Comparison of ENCODE assay signal across 21 cellular contexts in the genomic region with DNA sequence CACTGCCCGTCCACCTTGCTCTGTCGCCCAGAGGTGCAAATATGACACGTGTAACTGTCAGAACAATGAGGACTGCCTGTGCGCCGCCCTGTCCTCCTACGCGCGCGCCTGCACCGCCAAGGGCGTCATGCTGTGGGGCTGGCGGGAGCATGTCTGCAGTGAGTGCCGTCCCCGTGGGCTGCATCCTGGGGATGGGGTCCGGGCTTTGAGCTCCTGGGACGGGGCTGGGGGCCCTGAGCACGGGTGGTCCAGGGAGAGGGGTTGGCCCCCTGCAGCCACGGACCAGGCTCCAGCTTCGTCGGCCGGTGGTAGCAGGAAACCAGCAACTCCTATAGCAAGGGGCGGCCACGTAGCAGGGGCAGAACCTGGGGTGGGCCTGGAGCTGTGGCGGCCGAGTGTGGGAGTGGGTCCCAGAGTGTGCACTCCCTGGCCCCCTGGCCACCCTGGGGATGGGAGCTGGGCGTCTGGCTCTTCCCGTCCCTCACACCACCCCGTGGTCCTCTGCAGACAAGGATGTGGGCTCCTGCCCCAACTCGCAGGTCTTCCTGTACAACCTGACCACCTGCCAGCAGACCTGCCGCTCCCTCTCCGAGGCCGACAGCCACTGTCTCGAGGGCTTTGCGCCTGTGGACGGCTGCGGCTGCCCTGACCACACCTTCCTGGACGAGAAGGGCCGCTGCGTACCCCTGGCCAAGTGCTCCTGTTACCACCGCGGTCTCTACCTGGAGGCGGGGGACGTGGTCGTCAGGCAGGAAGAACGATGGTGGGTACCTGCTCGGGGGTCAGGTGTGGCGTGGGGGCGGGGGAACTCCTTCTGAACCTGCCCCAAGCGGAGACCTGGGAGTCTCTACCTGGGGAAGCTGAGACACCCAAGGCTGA. TPM values are rescaled to one million over a fixed set of nuclear protein-coding genes. Genes with fewer than 3 reads are reported as not detected.
A peak's percentile ranks its signal among the peaks of the same experiment; 100 is the strongest.
DNase-seq lines count a peak whose midpoint lies in the region; ATAC-seq and TF ChIP-seq lines count a peak whose summit lies in the region.
"Had no signal": no experiment of that assay in that cellular context is flagged by ENCODE, and none has a peak within 500 bp of the region (broad histone marks: within the 10 kb centered on the region; RNA-seq: fewer than 3 reads in every experiment).

No MANE protein-coding gene starts in this region.

- 69 to 76% methylated on average over 39 to 45 of the region's 49 CpGs for WGBS in lower leg skin, 2 donors

- no peaks in the 10 kb centered on the region for H3K27me3 Mint-ChIP-seq in stimulated activated naive CD8-positive, alpha-beta T cell treated with anti-CD3 and anti-CD28 coated beads, Interleukin-15, amount 100 ng/mL, for 72 hours
- H3K27me3 Mint-ChIP-seq in naive thymus-derived CD4-positive, alpha-beta T cell, result no peaks in the 10 kb centered on the region
- H3K27me3 Mint-ChIP-seq in T-helper 2 cell treated with Interferon-gamma antibody and Interleukin-4, amounts not matched to agents 5 μg/mL and 100 μg/mL, for 36 hours (ENCODE audit: low read depth), result no peaks in the 10 kb centered on the region
- H3K27me3 Mint-ChIP-seq: activated CD4-positive, alpha-beta T cell treated with anti-CD3 and anti-CD28 coated beads for 36 hours; activated CD8-positive, alpha-beta memory T cell treated with anti-CD3 and anti-CD28 coated beads, Interleukin-2, amount 10 ng/mL, durations not matched to agents 7 days and 5 days; activated T-helper 17 cell treated with anti-CD3 and anti-CD28 coated beads, Interleukin-2, amount 50 U/mL, for 72 hours; stimulated activated naive B cell treated with anti-CD40 and anti-IgM and Interleukin-4, amounts not matched to agents 10 μg/mL and 1 μg/mL and 100 μg/mL, for 72 hours had no signal

- intact Hi-C loops in naive thymus-derived CD4-positive, alpha-beta T cell (cut with micrococcal nuclease), result no loop called here
- intact Hi-C loops in lower leg skin (cut with DNase I; ENCODE audit: low total_unique reads), result no loop called here

- no peaks in the 10 kb centered on the region for H3K36me3 Mint-ChIP-seq in naive thymus-derived CD4-positive, alpha-beta T cell
- no peaks in the 10 kb centered on the region for H3K36me3 Mint-ChIP-seq in T-helper 2 cell treated with Interferon-gamma antibody and Interleukin-4, amounts not matched to agents 5 μg/mL and 100 μg/mL, for 36 hours (ENCODE audit: low read depth)
- H3K36me3 Mint-ChIP-seq: activated CD8-positive, alpha-beta memory T cell treated with anti-CD3 and anti-CD28 coated beads, Interleukin-2, amount 10 ng/mL, durations not matched to agents 7 days and 5 days; stimulated activated naive B cell treated with anti-CD40 and anti-IgM and Interleukin-4, amounts not matched to agents 10 μg/mL and 1 μg/mL and 100 μg/mL, for 72 hours had no signal

- TF ChIP-seq CTCF in lower leg skin (IDR thresholded peaks at IDR 0.05), result no peak

- H3K9me3 ChIP-seq in naive thymus-derived CD4-positive, alpha-beta T cell (ENCODE audit: control insufficient read depth in 2 of 3, low read length in 3 of 3), result no peaks in the 10 kb centered on the region
- H3K9me3 ChIP-seq: tibial nerve had no signal

- ATAC-seq in stimulated activated naive CD8-positive, alpha-beta T cell treated with anti-CD3 and anti-CD28 coated beads, Interleukin-15, amount 100 ng/mL, for 72 hours, result peak; percentile 24
- no peak for ATAC-seq in stimulated activated naive CD8-positive, alpha-beta T cell treated with anti-CD3 and anti-CD28 coated beads, Interleukin-15, Interleukin-2, amounts not matched to agents 100 U/mL and 50 U/mL, for 24 hours
- ATAC-seq in esophagus mucosa, result peak; percentile 77
- ATAC-seq in naive thymus-derived CD4-positive, alpha-beta T cell, result peak; percentile 22
- ATAC-seq in HG03565 (IDR thresholded peaks at IDR 0.05; ENCODE audit: unreplicated experiment), result no peak
- ATAC-seq: activated CD4-positive, alpha-beta T cell treated with anti-CD3 and anti-CD28 coated beads for 36 hours; activated CD8-positive, alpha-beta memory T cell treated with anti-CD3 and anti-CD28 coated beads, Interleukin-2, amount 10 ng/mL, durations not matched to agents 7 days and 5 days; activated T-helper 17 cell treated with anti-CD3 and anti-CD28 coated beads, Interleukin-2, amount 50 U/mL, for 72 hours; stimulated activated naive B cell treated with anti-CD40 and anti-IgM and Interleukin-4, amounts not matched to agents 10 μg/mL and 1 μg/mL and 100 μg/mL, for 72 hours had no signal

- no peak overlapping the region for H3K27ac Mint-ChIP-seq in stimulated activated naive CD8-positive, alpha-beta T cell treated with anti-CD3 and anti-CD28 coated beads, Interleukin-15, amount 100 ng/mL, for 72 hours
- no peak overlapping the region for H3K27ac Mint-ChIP-seq in naive thymus-derived CD4-positive, alpha-beta T cell
- H3K27ac Mint-ChIP-seq in T-helper 2 cell treated with Interferon-gamma antibody and Interleukin-4, amounts not matched to agents 5 μg/mL and 100 μg/mL, for 36 hours, result no peak overlapping the region
- H3K27ac Mint-ChIP-seq: activated CD4-positive, alpha-beta T cell treated with anti-CD3 and anti-CD28 coated beads for 36 hours; activated CD8-positive, alpha-beta memory T cell treated with anti-CD3 and anti-CD28 coated beads, Interleukin-2, amount 10 ng/mL, durations not matched to agents 7 days and 5 days; activated T-helper 17 cell treated with anti-CD3 and anti-CD28 coated beads, Interleukin-2, amount 50 U/mL, for 72 hours; stimulated activated naive B cell treated with anti-CD40 and anti-IgM and Interleukin-4, amounts not matched to agents 10 μg/mL and 1 μg/mL and 100 μg/mL, for 72 hours had no signal

- no peak overlapping the region for H3K27ac ChIP-seq in naive thymus-derived CD4-positive, alpha-beta T cell (ENCODE audit: low read depth, low read length)
- H3K27ac ChIP-seq: tibial nerve had no signal

- DNase-seq in stimulated activated naive CD8-positive, alpha-beta T cell treated with anti-CD3 and anti-CD28 coated beads, Interleukin-15, amount 100 ng/mL, for 72 hours, result no peak
- DNase-seq in stimulated activated naive CD8-positive, alpha-beta T cell treated with anti-CD3 and anti-CD28 coated beads, Interleukin-15, Interleukin-2, amounts not matched to agents 100 U/mL and 50 U/mL, for 24 hours, result no peak
- peak in 1 of 9 donors; percentile 3 for DNase-seq in naive thymus-derived CD4-positive, alpha-beta T cell
- DNase-seq in lower leg skin (ENCODE audit: low spot score in 2 of 2), result no peak
- DNase-seq in T-helper 2 cell treated with Interferon-gamma antibody and Interleukin-4, amounts not matched to agents 5 μg/mL and 100 μg/mL, for 36 hours (ENCODE audit: low spot score), result no peak
- DNase-seq: activated CD4-positive, alpha-beta T cell treated with anti-CD3 and anti-CD28 coated beads for 36 hours; activated CD8-positive, alpha-beta memory T cell treated with anti-CD3 and anti-CD28 coated beads, Interleukin-2, amount 10 ng/mL, durations not matched to agents 7 days and 5 days; cortex of kidney; HCEC 1CT; NCI-H1105 treated with DMSO at 0.1 percent for 48 hours; NCI-H2107; NCI-H524; stimulated activated CD4-positive, alpha-beta T cell treated with anti-CD3 and anti-CD28 coated beads, Interleukin-1b, Interleukin-23, amount 100 ng/mL, for 48 hours; stimulated activated naive B cell treated with anti-CD40 and anti-IgM and Interleukin-4, amounts not matched to agents 10 μg/mL and 1 μg/mL and 100 μg/mL, for 72 hours had no signal

- no peaks in the 10 kb centered on the region for H3K27me3 ChIP-seq in naive thymus-derived CD4-positive, alpha-beta T cell (ENCODE audit: control insufficient read depth in 2 of 2, insufficient read depth in 2 of 2, low read length in 2 of 2)
- H3K27me3 ChIP-seq: tibial nerve had no signal

- H3K4me1 ChIP-seq in naive thymus-derived CD4-positive, alpha-beta T cell (ENCODE audit: control insufficient read depth in 2 of 2, insufficient read depth in 2 of 2, low read length in 2 of 2), result no peaks in the 10 kb centered on the region
- H3K4me1 ChIP-seq: tibial nerve had no signal

- no peaks in the 10 kb centered on the region for H3K9me3 Mint-ChIP-seq in stimulated activated naive CD8-positive, alpha-beta T cell treated with anti-CD3 and anti-CD28 coated beads, Interleukin-15, amount 100 ng/mL, for 72 hours
- H3K9me3 Mint-ChIP-seq in naive thymus-derived CD4-positive, alpha-beta T cell, result no peaks in the 10 kb centered on the region
- H3K9me3 Mint-ChIP-seq in T-helper 2 cell treated with Interferon-gamma antibody and Interleukin-4, amounts not matched to agents 5 μg/mL and 100 μg/mL, for 36 hours, result no peaks in the 10 kb centered on the region
- H3K9me3 Mint-ChIP-seq: activated T-helper 17 cell treated with anti-CD3 and anti-CD28 coated beads, Interleukin-2, amount 50 U/mL, for 72 hours; stimulated activated naive B cell treated with anti-CD40 and anti-IgM and Interleukin-4, amounts not matched to agents 10 μg/mL and 1 μg/mL and 100 μg/mL, for 72 hours had no signal

- POLR2A ChIA-PET in naive thymus-derived CD4-positive, alpha-beta T cell (lab: Charles Lee), result no interaction called here

- H3K4me3 ChIP-seq in naive thymus-derived CD4-positive, alpha-beta T cell (ENCODE audit: low read length), result no peak overlapping the region
- no peak overlapping the region for H3K4me3 ChIP-seq in lower leg skin (ENCODE audit: low read depth, poor library complexity, severe bottlenecking)
- H3K4me3 ChIP-seq: tibial nerve had no signal

- TF ChIP-seq POLR2A in lower leg skin (IDR thresholded peaks at IDR 0.05), result no peak

- no peaks in the 10 kb centered on the region for H3K36me3 ChIP-seq in naive thymus-derived CD4-positive, alpha-beta T cell (ENCODE audit: control insufficient read depth in 2 of 3, insufficient read depth in 3 of 3, low read length in 3 of 3)
- H3K36me3 ChIP-seq: tibial nerve had no signal

- CTCF ChIA-PET in naive thymus-derived CD4-positive, alpha-beta T cell (lab: Charles Lee), result interaction anchor here (0.6 kb wide), 1 partner anchor 513 kb away, joined by 4 read pairs; no protein-coding TSS in a partner anchor

- H3K4me1 Mint-ChIP-seq in stimulated activated naive CD8-positive, alpha-beta T cell treated with anti-CD3 and anti-CD28 coated beads, Interleukin-15, amount 100 ng/mL, for 72 hours, result no peaks in the 10 kb centered on the region
- H3K4me1 Mint-ChIP-seq in naive thymus-derived CD4-positive, alpha-beta T cell, result no peaks in the 10 kb centered on the region
- H3K4me1 Mint-ChIP-seq in T-helper 2 cell treated with Interferon-gamma antibody and Interleukin-4, amounts not matched to agents 5 μg/mL and 100 μg/mL, for 36 hours (ENCODE audit: low read depth), result no peaks in the 10 kb centered on the region
- H3K4me1 Mint-ChIP-seq: activated CD4-positive, alpha-beta T cell treated with anti-CD3 and anti-CD28 coated beads for 36 hours; activated CD8-positive, alpha-beta memory T cell treated with anti-CD3 and anti-CD28 coated beads, Interleukin-2, amount 10 ng/mL, durations not matched to agents 7 days and 5 days; activated T-helper 17 cell treated with anti-CD3 and anti-CD28 coated beads, Interleukin-2, amount 50 U/mL, for 72 hours; stimulated activated naive B cell treated with anti-CD40 and anti-IgM and Interleukin-4, amounts not matched to agents 10 μg/mL and 1 μg/mL and 100 μg/mL, for 72 hours had no signal

- no peak overlapping the region for H3K4me3 Mint-ChIP-seq in stimulated activated naive CD8-positive, alpha-beta T cell treated with anti-CD3 and anti-CD28 coated beads, Interleukin-15, amount 100 ng/mL, for 72 hours
- no peak overlapping the region for H3K4me3 Mint-ChIP-seq in naive thymus-derived CD4-positive, alpha-beta T cell
- no peak overlapping the region for H3K4me3 Mint-ChIP-seq in T-helper 2 cell treated with Interferon-gamma antibody and Interleukin-4, amounts not matched to agents 5 μg/mL and 100 μg/mL, for 36 hours
- H3K4me3 Mint-ChIP-seq: activated CD4-positive, alpha-beta T cell treated with anti-CD3 and anti-CD28 coated beads for 36 hours; activated CD8-positive, alpha-beta memory T cell treated with anti-CD3 and anti-CD28 coated beads, Interleukin-2, amount 10 ng/mL, durations not matched to agents 7 days and 5 days; activated T-helper 17 cell treated with anti-CD3 and anti-CD28 coated beads, Interleukin-2, amount 50 U/mL, for 72 hours; stimulated activated naive B cell treated with anti-CD40 and anti-IgM and Interleukin-4, amounts not matched to agents 10 μg/mL and 1 μg/mL and 100 μg/mL, for 72 hours had no signal

RNA-seq across cellular contexts. Expression of a gene that starts 10.1 kb away (rescaled TPM):
- total RNA-seq in esophagus mucosa, result 0.08 TPM
- total RNA-seq in naive thymus-derived CD4-positive, alpha-beta T cell, result not detected
- polyA plus RNA-seq in naive thymus-derived CD4-positive, alpha-beta T cell, result not detected
- under 1 TPM in 1 of 4 donors, not detected in 3; 0.02 TPM for total RNA-seq in lower leg skin
- total RNA-seq: activated CD4-positive, alpha-beta T cell treated with anti-CD3 and anti-CD28 coated beads for 36 hours; activated CD8-positive, alpha-beta memory T cell treated with anti-CD3 and anti-CD28 coated beads, Interleukin-2, amount 10 ng/mL, durations not matched to agents 7 days and 5 days; activated T-helper 17 cell treated with anti-CD3 and anti-CD28 coated beads, Interleukin-2, amount 50 U/mL, for 72 hours; LHCN-M2; liver; omental fat pad; tibial nerve had no signal

RNA-seq across cellular contexts. Expression of a gene that starts 48.3 kb away (rescaled TPM):
- total RNA-seq in esophagus mucosa, result not detected
- total RNA-seq in naive thymus-derived CD4-positive, alpha-beta T cell, result not detected
- not detected for polyA plus RNA-seq in naive thymus-derived CD4-positive, alpha-beta T cell
- total RNA-seq in lower leg skin, result not detected
- total RNA-seq: activated CD4-positive, alpha-beta T cell treated with anti-CD3 and anti-CD28 coated beads for 36 hours; activated CD8-positive, alpha-beta memory T cell treated with anti-CD3 and anti-CD28 coated beads, Interleukin-2, amount 10 ng/mL, durations not matched to agents 7 days and 5 days; activated T-helper 17 cell treated with anti-CD3 and anti-CD28 coated beads, Interleukin-2, amount 50 U/mL, for 72 hours; LHCN-M2; omental fat pad had no signal

Comparison
In these comparisons a context has a peak if more than half of its experiments do, and no peak if none do; other contexts are left out.
1. ATAC-seq: peak in stimulated activated naive CD8-positive, alpha-beta T cell treated with anti-CD3 and anti-CD28 coated beads, Interleukin-15, amount 100 ng/mL, for 72 hours (single experiment), esophagus mucosa (single experiment) and naive thymus-derived CD4-positive, alpha-beta T cell (single experiment); none in stimulated activated naive CD8-positive, alpha-beta T cell treated with anti-CD3 and anti-CD28 coated beads, Interleukin-15, Interleukin-2, amounts not matched to agents 100 U/mL and 50 U/mL, for 24 hours (single experiment) and HG03565 (single experiment).